Comparison of ENCODE assay signal across 7 cellular contexts in the genomic region with DNA sequence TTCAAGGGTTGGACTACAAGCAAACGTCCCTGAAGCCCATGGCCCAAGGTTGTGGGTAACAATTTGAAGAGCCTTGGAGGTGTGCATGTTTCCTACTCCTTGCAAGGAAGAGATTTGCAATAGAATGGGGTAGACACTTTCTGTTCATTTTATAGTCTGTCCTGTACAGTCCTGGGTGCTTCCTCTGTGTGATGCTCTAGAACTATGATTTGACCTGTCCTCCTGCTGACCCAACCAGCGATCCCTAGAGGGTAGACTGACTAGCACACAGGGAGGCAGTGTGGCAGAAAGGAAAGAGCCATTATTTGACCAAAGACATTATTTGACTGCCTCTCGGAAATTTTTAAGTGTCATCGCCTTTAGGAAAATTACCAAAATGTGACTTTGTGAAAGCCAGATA.
"Had no signal": no experiment of that assay in that cellular context is flagged by ENCODE, and none has a peak within 500 bp of the region (broad histone marks: within the 10 kb centered on the region; RNA-seq: fewer than 3 reads in every experiment).

No MANE protein-coding gene starts in this region.

- FAIRE-seq: G401.6, GM12891, GM12892, GM18507, GM19239 had no signal

- DNase-seq: GDM1, GF-D8 had no signal
